Comparison of ENCODE assay signal across 10 cellular contexts in the genomic region with DNA sequence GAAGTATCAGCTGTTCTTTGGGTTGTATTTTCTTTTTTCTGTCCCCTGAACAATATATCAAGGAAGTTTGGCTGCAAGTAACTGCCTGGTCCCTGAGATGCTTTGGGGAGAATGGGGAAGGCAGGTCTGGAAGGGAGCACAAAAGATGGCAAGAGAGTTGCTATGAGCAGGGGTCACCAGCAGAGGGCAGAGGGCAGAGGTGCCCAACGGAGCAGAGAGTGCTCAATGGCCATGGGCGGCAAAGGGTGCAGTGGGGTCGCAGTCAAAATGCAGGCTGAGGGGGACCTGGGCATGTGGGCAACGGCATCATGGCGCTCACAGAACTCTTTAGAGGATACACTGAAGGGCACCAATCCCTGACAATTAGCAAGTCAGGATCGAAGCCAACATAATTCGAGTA.
DNase-seq lines count a peak whose midpoint lies in the region; ATAC-seq and TF ChIP-seq lines count a peak whose summit lies in the region.
"Had no signal": no experiment of that assay in that cellular context is flagged by ENCODE, and none has a peak within 500 bp of the region (broad histone marks: within the 10 kb centered on the region; RNA-seq: fewer than 3 reads in every experiment).

No MANE protein-coding gene starts in this region.

- CTCF ChIA-PET in A673 (lab: Charles Lee), result no interaction called here

- intact Hi-C loops in A673 (cut with micrococcal nuclease; ENCODE audit: unreplicated experiment), result no loop called here

- H3K4me3 ChIP-seq in A673 (ENCODE audit: low read depth, low read length, poor library complexity, severe bottlenecking) (no peak overlapping the region), GM12865 (ENCODE audit: low read depth, low read length) (no peak overlapping the region), fibroblast of pulmonary artery (replicated peaks; ENCODE audit: low read depth, low read length) (no peak overlapping the region)

- no TSS peak for BruUV-seq in A673 (replicated peaks; lab: Mats Ljungman, UMichigan)

- no peaks in the 10 kb centered on the region for H3K27me3 ChIP-seq in A673 (replicated peaks; ENCODE audit: insufficient read depth, low read depth, low read length, poor library complexity)

- DNase-seq in A673 (ENCODE audit: low spot score), result no peak
- DNase-seq in GM12865 (ENCODE audit: low read depth), result peak; percentile 20
- peak; percentile 48 for DNase-seq in RPMI8226
- no peak for DNase-seq in fibroblast of pulmonary artery (ENCODE audit: low read depth)
- DNase-seq in H4 (ENCODE audit: low spot score), result no peak
- no peak for DNase-seq in NOMO-1 treated with dmso at 0.1 percent for 144 hours (lab: John Stamatoyannopoulos, UW; ENCODE audit: unreplicated experiment)
- DNase-seq: activated CD8-positive, alpha-beta memory T cell treated with anti-CD3 and anti-CD28 coated beads, Interleukin-2, amount 10 ng/mL, durations not matched to agents 7 days and 5 days; DMS153 had no signal

- H3K9me3 ChIP-seq in A673 (ENCODE audit: low read depth, low read length, poor library complexity, severe bottlenecking), result no peaks in the 10 kb centered on the region

- ATAC-seq in GM18868 (IDR thresholded peaks at IDR 0.05; ENCODE audit: unreplicated experiment), result no peak
- no peak for ATAC-seq in HG03175 (IDR thresholded peaks at IDR 0.05; ENCODE audit: unreplicated experiment)
- ATAC-seq: activated CD8-positive, alpha-beta memory T cell treated with anti-CD3 and anti-CD28 coated beads, Interleukin-2, amount 10 ng/mL, durations not matched to agents 7 days and 5 days had no signal

- H3K27ac ChIP-seq in A673 (ENCODE audit: low read depth, low read length, poor library complexity, severe bottlenecking), result no peak overlapping the region

- H3K36me3 ChIP-seq in A673 (ENCODE audit: insufficient read depth, low read length, poor library complexity, severe bottlenecking), result no peaks in the 10 kb centered on the region

- TF ChIP-seq CTCF in A673 (conservative IDR thresholded peaks at IDR 0.05; ENCODE audit: low read depth, low read length) (peak; percentile 41; the same call in 1 of the 2 replicates), GM12865 (IDR thresholded peaks at IDR 0.05; ENCODE audit: insufficient read depth, low read depth, low read length, missing control alignments) (peak; percentile 63), fibroblast of pulmonary artery (IDR thresholded peaks at IDR 0.05; ENCODE audit: low read length, missing control alignments) (peak; percentile 39)

- peaks cover 3% of the 10 kb centered on the region for H3K4me1 ChIP-seq in A673 (ENCODE audit: insufficient read depth, low read length, poor library complexity, severe bottlenecking)

- POLR2A ChIA-PET in A673 (lab: Charles Lee; ENCODE audit: low non-redundant PET), result no interaction called here

Comparison
In these comparisons a context has a peak if more than half of its experiments do, and no peak if none do; other contexts are left out.
1. DNase-seq: peak in GM12865 (single experiment) and RPMI8226 (single experiment); none in A673 (single experiment), fibroblast of pulmonary artery (single experiment), H4 (single experiment) and NOMO-1 treated with dmso at 0.1 percent for 144 hours (single experiment).
2. Peak in every context shown above with its lines, with median percentiles within 50 percentile points of each other: CTCF ChIP-seq.